25 cellular contexts compared by ENCODE assay signal in genomic region chr3:77196146-77196545, GRCh38.
DNase-seq lines count a peak whose midpoint lies in the region; ATAC-seq, FAIRE-seq and TF ChIP-seq lines count a peak whose summit lies in the region.
"Had no signal": no experiment of that assay in that cellular context is flagged by ENCODE, and none has a peak within 500 bp of the region (broad histone marks: within the 10 kb centered on the region; RNA-seq: fewer than 3 reads in every experiment).

No MANE protein-coding gene starts in this region.

- no peak overlapping the region for H3K9ac ChIP-seq in Karpas-422 (ENCODE audit: low read length)

- TF ChIP-seq POLR2A in GM12891 (IDR thresholded peaks at IDR 0.05; ENCODE audit: low read depth, low read length): no peak

- H2AFZ ChIP-seq in Karpas-422 (ENCODE audit: low read length): no peak overlapping the region

- DNase-seq in AG10803 (ENCODE audit: low read depth): peak; percentile 38
- DNase-seq in Karpas-422: peak; percentile 35
- DNase-seq in amniotic epithelial cell (ENCODE audit: low read depth): peak; percentile 39
- peak; percentile 28 for DNase-seq in iris pigment epithelial cell (ENCODE audit: low read depth)
- DNase-seq in Right ventricle myocardium superior: no peak
- DNase-seq in coronary artery (ENCODE audit: low spot score): no peak
- no peak for DNase-seq in GM12891 (ENCODE audit: insufficient read length, low spot score)
- DNase-seq in HPDE6-E6E7 (ENCODE audit: extremely low spot score): no peak
- DNase-seq: 8988T; BE2C; C1 segment of cervical spinal cord; CD4-positive, CD25-positive, alpha-beta regulatory T cell; CD8-positive, alpha-beta memory T cell; COR-L47; DMS 273 treated with DMSO at 0.1 percent for 48 hours; DMS53; DND-41; EL; GOT3; H7; HFFc6 had no signal

- no peak for FAIRE-seq in GM12891 (lab: Jason Lieb, UNC)
- FAIRE-seq: GM12892, GM18507, HepG2 had no signal

- TF ChIP-seq CTCF in AG10803 (conservative IDR thresholded peaks at IDR 0.05; ENCODE audit: low read length) (no peak), coronary artery (IDR thresholded peaks at IDR 0.05) (no peak)

- H3K27me3 ChIP-seq in Karpas-422 (ENCODE audit: low read length): 0 out of 2 replicates have a peak, but pooled peaks cover 3% of the 10 kb centered on the region
- H3K27me3 ChIP-seq: BE2C had no signal

- H3K9me2 ChIP-seq in Karpas-422 (replicated peaks; ENCODE audit: insufficient read depth, low read length): no peaks in the 10 kb centered on the region

- H3K4me3 ChIP-seq in AG10803 (ENCODE audit: low read length): no peak overlapping the region
- no peak overlapping the region for H3K4me3 ChIP-seq in Karpas-422 (ENCODE audit: low read length)
- H3K4me3 ChIP-seq in coronary artery: no peak overlapping the region

- no peaks in the 10 kb centered on the region for H3K36me3 ChIP-seq in Karpas-422 (ENCODE audit: insufficient read depth, low read length)
- H3K36me3 ChIP-seq: BE2C had no signal

- no peaks in the 10 kb centered on the region for H4K20me1 ChIP-seq in Karpas-422 (ENCODE audit: insufficient read depth, low read depth, low read length)

- H3K9me3 ChIP-seq in Karpas-422 (ENCODE audit: low read length): no peaks in the 10 kb centered on the region
- H3K9me3 ChIP-seq: BE2C had no signal

- no peak for ATAC-seq in Right ventricle myocardium superior (ENCODE audit: poor library complexity)
- ATAC-seq: HCT116, HepG2 had no signal

- H3K27ac ChIP-seq in Karpas-422 (ENCODE audit: low read length) (no peak overlapping the region), coronary artery (no peak overlapping the region)

- no peaks in the 10 kb centered on the region for H3K79me2 ChIP-seq in Karpas-422 (ENCODE audit: low read length)

- no peak overlapping the region for H3K4me2 ChIP-seq in Karpas-422 (ENCODE audit: low read depth, low read length, poor library complexity, severe bottlenecking)

- intact Hi-C loops in Right ventricle myocardium superior (cut with DNase I): no loop called here

- peaks cover under 1% of the 10 kb centered on the region; the same call in 1 of the 2 replicates for H3K4me1 ChIP-seq in Karpas-422 (ENCODE audit: low read length)

TF ChIP-seq in GM12891, 5 proteins besides CTCF, POLR2A, EP300 and RAD21:
- TF ChIP-seq PAX5 (IDR thresholded peaks at IDR 0.05; ENCODE audit: insufficient read depth, low read length, severe bottlenecking) (no peak), TAF1 (IDR thresholded peaks at IDR 0.05; ENCODE audit: low read depth, low read length) (no peak), SPI1 (IDR thresholded peaks at IDR 0.05; ENCODE audit: low read depth, low read length) (no peak), POU2F2 (IDR thresholded peaks at IDR 0.05; ENCODE audit: low read depth, low read length) (no peak), POLR2AphosphoS5 (IDR thresholded peaks at IDR 0.05; ENCODE audit: low read depth, low read length) (no peak)
TF ChIP-seq in GM12891: peak in this region for 0.

Comparison
In these comparisons a context has a peak if more than half of its experiments do, and no peak if none do; other contexts are left out.
1. DNase-seq: peak in AG10803 (single experiment), Karpas-422 (single experiment), amniotic epithelial cell (single experiment) and iris pigment epithelial cell (single experiment); none in Right ventricle myocardium superior (single experiment), coronary artery (single experiment), GM12891 (single experiment) and HPDE6-E6E7 (single experiment).